ENCODE assay signal across 1 cellular context in the genomic region with DNA sequence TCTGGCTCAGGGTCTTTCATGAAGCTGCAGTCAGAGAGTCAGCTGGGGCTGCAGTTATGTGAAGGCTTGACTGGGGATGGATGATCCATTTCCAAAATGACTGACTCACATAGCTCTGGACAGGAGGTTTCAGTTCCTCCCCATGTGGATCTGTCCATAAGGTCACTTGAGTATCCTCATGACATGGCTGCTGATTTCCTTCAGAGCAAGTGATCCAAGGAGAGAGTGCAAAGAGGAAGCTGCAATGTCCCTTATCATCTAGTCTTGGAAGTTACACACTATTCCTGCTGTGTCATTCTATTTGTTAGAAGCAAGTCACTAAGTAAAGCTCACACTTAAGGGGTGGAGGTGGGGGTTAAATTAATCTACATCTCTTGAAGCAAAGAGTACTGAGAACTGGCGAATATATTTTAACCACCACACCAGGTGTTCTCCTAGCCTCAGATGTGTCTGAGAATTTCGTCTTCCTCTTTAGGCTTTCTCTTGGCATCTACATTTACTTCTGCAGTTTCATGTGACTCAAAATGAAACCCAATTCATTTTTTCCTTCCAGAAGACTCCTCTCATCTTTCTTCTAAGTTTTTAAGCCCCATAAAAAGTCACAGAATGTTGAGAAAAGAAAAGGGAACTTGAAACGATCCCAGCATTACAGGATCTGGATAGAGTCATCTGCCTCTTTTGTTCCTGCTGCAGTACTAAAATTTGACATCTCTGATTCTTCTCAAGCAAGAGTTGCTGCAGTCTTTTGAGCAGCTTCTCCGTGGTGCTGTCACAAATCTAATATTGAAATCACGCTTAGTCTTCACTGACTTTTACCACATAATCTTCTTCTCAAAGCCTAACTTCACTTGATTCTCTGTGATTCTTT.
TF ChIP-seq lines count a peak whose summit lies in the region.

No MANE protein-coding gene starts in this region.

TF ChIP-seq in GM12878, 131 proteins besides CTCF, POLR2A, EP300 and RAD21 (continued from another document and continues in another):
- no peak for TF ChIP-seq POLR2AphosphoS2 (IDR thresholded peaks at IDR 0.05; ENCODE audit: low read depth, low read length)
- TF ChIP-seq STAT3 (IDR thresholded peaks at IDR 0.05; ENCODE audit: low read depth, low read length), result no peak
- no peak for TF ChIP-seq RB1 (IDR thresholded peaks at IDR 0.05; ENCODE audit: borderline replicate concordance)
- peak; percentile 70 for TF ChIP-seq MTA2 (IDR thresholded peaks at IDR 0.05; ENCODE audit: low read depth)
- TF ChIP-seq ZNF207 (IDR thresholded peaks at IDR 0.05; ENCODE audit: borderline replicate concordance), result no peak
- TF ChIP-seq LARP7 (IDR thresholded peaks at IDR 0.05), result no peak
- no peak for TF ChIP-seq NRF1 (conservative IDR thresholded peaks at IDR 0.05; ENCODE audit: low read depth, low read length)
- TF ChIP-seq BMI1 (IDR thresholded peaks at IDR 0.05; ENCODE audit: borderline replicate concordance), result peak; percentile 19; the same call in 1 of the 2 replicates
- peak; percentile 62; the same call in 1 of the 2 replicates for TF ChIP-seq ZBED1 (IDR thresholded peaks at IDR 0.05; ENCODE audit: borderline replicate concordance)
- TF ChIP-seq SPI1 (IDR thresholded peaks at IDR 0.05; ENCODE audit: borderline replicate concordance, insufficient read depth, low read depth, low read length), result peak; percentile 90
- no peak for TF ChIP-seq NFYA (IDR thresholded peaks at IDR 0.05; ENCODE audit: borderline replicate concordance, low read depth, low read length)
- TF ChIP-seq, protein P1, sequence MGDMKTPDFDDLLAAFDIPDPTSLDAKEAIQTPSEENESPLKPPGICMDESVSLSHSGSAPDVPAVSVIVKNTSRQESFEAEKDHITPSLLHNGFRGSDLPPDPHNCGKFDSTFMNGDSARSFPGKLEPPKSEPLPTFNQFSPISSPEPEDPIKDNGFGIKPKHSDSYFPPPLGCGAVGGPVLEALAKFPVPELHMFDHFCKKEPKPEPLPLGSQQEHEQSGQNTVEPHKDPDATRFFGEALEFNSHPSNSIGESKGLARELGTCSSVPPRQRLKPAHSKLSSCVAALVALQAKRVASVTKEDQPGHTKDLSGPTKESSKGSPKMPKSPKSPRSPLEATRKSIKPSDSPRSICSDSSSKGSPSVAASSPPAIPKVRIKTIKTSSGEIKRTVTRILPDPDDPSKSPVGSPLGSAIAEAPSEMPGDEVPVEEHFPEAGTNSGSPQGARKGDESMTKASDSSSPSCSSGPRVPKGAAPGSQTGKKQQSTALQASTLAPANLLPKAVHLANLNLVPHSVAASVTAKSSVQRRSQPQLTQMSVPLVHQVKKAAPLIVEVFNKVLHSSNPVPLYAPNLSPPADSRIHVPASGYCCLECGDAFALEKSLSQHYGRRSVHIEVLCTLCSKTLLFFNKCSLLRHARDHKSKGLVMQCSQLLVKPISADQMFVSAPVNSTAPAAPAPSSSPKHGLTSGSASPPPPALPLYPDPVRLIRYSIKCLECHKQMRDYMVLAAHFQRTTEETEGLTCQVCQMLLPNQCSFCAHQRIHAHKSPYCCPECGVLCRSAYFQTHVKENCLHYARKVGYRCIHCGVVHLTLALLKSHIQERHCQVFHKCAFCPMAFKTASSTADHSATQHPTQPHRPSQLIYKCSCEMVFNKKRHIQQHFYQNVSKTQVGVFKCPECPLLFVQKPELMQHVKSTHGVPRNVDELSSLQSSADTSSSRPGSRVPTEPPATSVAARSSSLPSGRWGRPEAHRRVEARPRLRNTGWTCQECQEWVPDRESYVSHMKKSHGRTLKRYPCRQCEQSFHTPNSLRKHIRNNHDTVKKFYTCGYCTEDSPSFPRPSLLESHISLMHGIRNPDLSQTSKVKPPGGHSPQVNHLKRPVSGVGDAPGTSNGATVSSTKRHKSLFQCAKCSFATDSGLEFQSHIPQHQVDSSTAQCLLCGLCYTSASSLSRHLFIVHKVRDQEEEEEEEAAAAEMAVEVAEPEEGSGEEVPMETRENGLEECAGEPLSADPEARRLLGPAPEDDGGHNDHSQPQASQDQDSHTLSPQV (IDR thresholded peaks at IDR 0.05), result no peak
- peak; percentile 60; the same call in 1 of the 2 replicates for TF ChIP-seq YY1 (IDR thresholded peaks at IDR 0.05; ENCODE audit: low read depth, low read length)
- peak; percentile 34 for TF ChIP-seq CBX5 (IDR thresholded peaks at IDR 0.05; ENCODE audit: low read depth)
- 0 out of 2 replicates have a peak, but pooled peaks have one; percentile 25 for TF ChIP-seq NR2F1 (conservative IDR thresholded peaks at IDR 0.05)
- no peak for TF ChIP-seq ZSCAN29 (IDR thresholded peaks at IDR 0.05)
- no peak for TF ChIP-seq ZZZ3 (IDR thresholded peaks at IDR 0.05; ENCODE audit: control insufficient read depth, insufficient read length, low read depth)
- TF ChIP-seq, protein P2, sequence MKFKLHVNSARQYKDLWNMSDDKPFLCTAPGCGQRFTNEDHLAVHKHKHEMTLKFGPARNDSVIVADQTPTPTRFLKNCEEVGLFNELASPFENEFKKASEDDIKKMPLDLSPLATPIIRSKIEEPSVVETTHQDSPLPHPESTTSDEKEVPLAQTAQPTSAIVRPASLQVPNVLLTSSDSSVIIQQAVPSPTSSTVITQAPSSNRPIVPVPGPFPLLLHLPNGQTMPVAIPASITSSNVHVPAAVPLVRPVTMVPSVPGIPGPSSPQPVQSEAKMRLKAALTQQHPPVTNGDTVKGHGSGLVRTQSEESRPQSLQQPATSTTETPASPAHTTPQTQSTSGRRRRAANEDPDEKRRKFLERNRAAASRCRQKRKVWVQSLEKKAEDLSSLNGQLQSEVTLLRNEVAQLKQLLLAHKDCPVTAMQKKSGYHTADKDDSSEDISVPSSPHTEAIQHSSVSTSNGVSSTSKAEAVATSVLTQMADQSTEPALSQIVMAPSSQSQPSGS (IDR thresholded peaks at IDR 0.05; ENCODE audit: low read length), result peak; percentile 77
- no peak for TF ChIP-seq SREBF1 (IDR thresholded peaks at IDR 0.05; ENCODE audit: low read length)
- TF ChIP-seq SP1 (IDR thresholded peaks at IDR 0.05; ENCODE audit: low read depth, low read length), result no peak
- no peak for TF ChIP-seq HDGF (IDR thresholded peaks at IDR 0.05)
- TF ChIP-seq POU2F2 (IDR thresholded peaks at IDR 0.05; ENCODE audit: borderline replicate concordance, low read depth, low read length), result no peak
- TF ChIP-seq, protein P3, sequence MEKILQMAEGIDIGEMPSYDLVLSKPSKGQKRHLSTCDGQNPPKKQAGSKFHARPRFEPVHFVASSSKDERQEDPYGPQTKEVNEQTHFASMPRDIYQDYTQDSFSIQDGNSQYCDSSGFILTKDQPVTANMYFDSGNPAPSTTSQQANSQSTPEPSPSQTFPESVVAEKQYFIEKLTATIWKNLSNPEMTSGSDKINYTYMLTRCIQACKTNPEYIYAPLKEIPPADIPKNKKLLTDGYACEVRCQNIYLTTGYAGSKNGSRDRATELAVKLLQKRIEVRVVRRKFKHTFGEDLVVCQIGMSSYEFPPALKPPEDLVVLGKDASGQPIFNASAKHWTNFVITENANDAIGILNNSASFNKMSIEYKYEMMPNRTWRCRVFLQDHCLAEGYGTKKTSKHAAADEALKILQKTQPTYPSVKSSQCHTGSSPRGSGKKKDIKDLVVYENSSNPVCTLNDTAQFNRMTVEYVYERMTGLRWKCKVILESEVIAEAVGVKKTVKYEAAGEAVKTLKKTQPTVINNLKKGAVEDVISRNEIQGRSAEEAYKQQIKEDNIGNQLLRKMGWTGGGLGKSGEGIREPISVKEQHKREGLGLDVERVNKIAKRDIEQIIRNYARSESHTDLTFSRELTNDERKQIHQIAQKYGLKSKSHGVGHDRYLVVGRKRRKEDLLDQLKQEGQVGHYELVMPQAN (conservative IDR thresholded peaks at IDR 0.05), result no peak
- no peak for TF ChIP-seq HDAC6 (IDR thresholded peaks at IDR 0.05; ENCODE audit: unreplicated experiment)
- TF ChIP-seq ZNF217 (IDR thresholded peaks at IDR 0.05), result peak; percentile 80
- TF ChIP-seq EZH2 (IDR thresholded peaks at IDR 0.05; ENCODE audit: borderline replicate concordance, control insufficient read depth, low read depth, low read length), result no peak
- TF ChIP-seq TARDBP (IDR thresholded peaks at IDR 0.05; ENCODE audit: borderline replicate concordance), result no peak
- TF ChIP-seq SUPT20H (IDR thresholded peaks at IDR 0.05; ENCODE audit: borderline replicate concordance, control insufficient read depth, low read depth, low read length), result no peak
- TF ChIP-seq NR2C2 (IDR thresholded peaks at IDR 0.05; ENCODE audit: borderline replicate concordance, control insufficient read depth, insufficient read length, low read depth), result no peak
- no peak for TF ChIP-seq HDAC2 (IDR thresholded peaks at IDR 0.05)
- TF ChIP-seq, protein P4, sequence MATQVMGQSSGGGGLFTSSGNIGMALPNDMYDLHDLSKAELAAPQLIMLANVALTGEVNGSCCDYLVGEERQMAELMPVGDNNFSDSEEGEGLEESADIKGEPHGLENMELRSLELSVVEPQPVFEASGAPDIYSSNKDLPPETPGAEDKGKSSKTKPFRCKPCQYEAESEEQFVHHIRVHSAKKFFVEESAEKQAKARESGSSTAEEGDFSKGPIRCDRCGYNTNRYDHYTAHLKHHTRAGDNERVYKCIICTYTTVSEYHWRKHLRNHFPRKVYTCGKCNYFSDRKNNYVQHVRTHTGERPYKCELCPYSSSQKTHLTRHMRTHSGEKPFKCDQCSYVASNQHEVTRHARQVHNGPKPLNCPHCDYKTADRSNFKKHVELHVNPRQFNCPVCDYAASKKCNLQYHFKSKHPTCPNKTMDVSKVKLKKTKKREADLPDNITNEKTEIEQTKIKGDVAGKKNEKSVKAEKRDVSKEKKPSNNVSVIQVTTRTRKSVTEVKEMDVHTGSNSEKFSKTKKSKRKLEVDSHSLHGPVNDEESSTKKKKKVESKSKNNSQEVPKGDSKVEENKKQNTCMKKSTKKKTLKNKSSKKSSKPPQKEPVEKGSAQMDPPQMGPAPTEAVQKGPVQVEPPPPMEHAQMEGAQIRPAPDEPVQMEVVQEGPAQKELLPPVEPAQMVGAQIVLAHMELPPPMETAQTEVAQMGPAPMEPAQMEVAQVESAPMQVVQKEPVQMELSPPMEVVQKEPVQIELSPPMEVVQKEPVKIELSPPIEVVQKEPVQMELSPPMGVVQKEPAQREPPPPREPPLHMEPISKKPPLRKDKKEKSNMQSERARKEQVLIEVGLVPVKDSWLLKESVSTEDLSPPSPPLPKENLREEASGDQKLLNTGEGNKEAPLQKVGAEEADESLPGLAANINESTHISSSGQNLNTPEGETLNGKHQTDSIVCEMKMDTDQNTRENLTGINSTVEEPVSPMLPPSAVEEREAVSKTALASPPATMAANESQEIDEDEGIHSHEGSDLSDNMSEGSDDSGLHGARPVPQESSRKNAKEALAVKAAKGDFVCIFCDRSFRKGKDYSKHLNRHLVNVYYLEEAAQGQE (IDR thresholded peaks at IDR 0.05; ENCODE audit: low read depth, low read length), result no peak
- peak; percentile 40; the same call in 1 of the 2 replicates for TF ChIP-seq TCF3 (IDR thresholded peaks at IDR 0.05; ENCODE audit: borderline replicate concordance, insufficient read depth, low read depth, low read length)
- TF ChIP-seq RBBP5 (conservative IDR thresholded peaks at IDR 0.05), result no peak
- no peak for TF ChIP-seq SIN3A (IDR thresholded peaks at IDR 0.05; ENCODE audit: low read depth, low read length)
- TF ChIP-seq STAT1 (conservative IDR thresholded peaks at IDR 0.05), result no peak
- no peak for TF ChIP-seq YBX1 (IDR thresholded peaks at IDR 0.05)
- TF ChIP-seq SIX5 (IDR thresholded peaks at IDR 0.05; ENCODE audit: low read depth, low read length, severe bottlenecking), result no peak
- TF ChIP-seq, protein P5, sequence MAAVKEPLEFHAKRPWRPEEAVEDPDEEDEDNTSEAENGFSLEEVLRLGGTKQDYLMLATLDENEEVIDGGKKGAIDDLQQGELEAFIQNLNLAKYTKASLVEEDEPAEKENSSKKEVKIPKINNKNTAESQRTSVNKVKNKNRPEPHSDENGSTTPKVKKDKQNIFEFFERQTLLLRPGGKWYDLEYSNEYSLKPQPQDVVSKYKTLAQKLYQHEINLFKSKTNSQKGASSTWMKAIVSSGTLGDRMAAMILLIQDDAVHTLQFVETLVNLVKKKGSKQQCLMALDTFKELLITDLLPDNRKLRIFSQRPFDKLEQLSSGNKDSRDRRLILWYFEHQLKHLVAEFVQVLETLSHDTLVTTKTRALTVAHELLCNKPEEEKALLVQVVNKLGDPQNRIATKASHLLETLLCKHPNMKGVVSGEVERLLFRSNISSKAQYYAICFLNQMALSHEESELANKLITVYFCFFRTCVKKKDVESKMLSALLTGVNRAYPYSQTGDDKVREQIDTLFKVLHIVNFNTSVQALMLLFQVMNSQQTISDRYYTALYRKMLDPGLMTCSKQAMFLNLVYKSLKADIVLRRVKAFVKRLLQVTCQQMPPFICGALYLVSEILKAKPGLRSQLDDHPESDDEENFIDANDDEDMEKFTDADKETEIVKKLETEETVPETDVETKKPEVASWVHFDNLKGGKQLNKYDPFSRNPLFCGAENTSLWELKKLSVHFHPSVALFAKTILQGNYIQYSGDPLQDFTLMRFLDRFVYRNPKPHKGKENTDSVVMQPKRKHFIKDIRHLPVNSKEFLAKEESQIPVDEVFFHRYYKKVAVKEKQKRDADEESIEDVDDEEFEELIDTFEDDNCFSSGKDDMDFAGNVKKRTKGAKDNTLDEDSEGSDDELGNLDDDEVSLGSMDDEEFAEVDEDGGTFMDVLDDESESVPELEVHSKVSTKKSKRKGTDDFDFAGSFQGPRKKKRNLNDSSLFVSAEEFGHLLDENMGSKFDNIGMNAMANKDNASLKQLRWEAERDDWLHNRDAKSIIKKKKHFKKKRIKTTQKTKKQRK (IDR thresholded peaks at IDR 0.05; ENCODE audit: low read depth, low read length), result no peak
- TF ChIP-seq, protein P6, sequence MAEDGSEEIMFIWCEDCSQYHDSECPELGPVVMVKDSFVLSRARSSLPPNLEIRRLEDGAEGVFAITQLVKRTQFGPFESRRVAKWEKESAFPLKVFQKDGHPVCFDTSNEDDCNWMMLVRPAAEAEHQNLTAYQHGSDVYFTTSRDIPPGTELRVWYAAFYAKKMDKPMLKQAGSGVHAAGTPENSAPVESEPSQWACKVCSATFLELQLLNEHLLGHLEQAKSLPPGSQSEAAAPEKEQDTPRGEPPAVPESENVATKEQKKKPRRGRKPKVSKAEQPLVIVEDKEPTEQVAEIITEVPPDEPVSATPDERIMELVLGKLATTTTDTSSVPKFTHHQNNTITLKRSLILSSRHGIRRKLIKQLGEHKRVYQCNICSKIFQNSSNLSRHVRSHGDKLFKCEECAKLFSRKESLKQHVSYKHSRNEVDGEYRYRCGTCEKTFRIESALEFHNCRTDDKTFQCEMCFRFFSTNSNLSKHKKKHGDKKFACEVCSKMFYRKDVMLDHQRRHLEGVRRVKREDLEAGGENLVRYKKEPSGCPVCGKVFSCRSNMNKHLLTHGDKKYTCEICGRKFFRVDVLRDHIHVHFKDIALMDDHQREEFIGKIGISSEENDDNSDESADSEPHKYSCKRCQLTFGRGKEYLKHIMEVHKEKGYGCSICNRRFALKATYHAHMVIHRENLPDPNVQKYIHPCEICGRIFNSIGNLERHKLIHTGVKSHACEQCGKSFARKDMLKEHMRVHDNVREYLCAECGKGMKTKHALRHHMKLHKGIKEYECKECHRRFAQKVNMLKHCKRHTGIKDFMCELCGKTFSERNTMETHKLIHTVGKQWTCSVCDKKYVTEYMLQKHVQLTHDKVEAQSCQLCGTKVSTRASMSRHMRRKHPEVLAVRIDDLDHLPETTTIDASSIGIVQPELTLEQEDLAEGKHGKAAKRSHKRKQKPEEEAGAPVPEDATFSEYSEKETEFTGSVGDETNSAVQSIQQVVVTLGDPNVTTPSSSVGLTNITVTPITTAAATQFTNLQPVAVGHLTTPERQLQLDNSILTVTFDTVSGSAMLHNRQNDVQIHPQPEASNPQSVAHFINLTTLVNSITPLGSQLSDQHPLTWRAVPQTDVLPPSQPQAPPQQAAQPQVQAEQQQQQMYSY (CRISPR knock-in tag; IDR thresholded peaks at IDR 0.05), result no peak
- no peak for TF ChIP-seq CEBPB (IDR thresholded peaks at IDR 0.05; ENCODE audit: borderline replicate concordance in 1 of 2, low read depth in 2 of 2, low read length in 2 of 2)
- TF ChIP-seq TAF1 (IDR thresholded peaks at IDR 0.05; ENCODE audit: borderline replicate concordance, low read depth, low read length), result no peak
